ENCODE assay signal across 8 cellular contexts in the genomic region with DNA sequence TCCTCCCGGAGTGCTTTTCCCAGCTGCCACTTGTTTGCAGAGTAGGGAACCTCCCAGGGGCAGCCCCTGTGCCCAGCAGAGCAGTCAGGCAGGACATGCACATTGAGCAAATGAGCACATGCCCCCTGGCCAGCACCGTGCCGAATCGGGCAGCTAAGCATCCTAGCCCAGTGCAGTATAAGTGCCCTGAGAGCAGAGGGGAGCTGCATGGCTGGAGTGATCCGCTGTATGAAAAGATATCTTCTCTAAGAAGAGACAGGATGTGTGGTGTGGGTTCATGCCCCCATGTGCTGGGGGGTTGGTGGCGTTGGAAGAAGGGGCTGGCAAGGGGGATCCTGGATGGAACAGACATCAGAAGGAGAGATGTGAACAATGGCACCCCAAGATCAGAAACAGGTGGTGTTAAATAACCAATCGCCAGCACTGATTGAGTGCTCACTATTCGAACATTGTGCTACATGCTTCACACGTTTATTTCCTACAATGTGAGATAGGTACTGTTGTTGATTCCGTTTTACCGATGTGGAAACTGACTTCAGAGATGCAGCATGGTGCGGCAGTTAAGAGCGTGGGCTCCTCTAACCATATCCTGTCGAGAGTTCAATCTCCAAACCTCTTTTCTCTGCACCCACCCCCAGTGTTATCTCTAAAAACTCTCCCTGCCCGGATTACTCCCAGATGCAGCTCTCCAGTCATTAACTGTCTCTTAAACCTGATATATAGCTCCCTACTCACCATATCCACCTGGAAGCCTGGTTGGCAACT. TPM values are rescaled to one million over a fixed set of nuclear protein-coding genes. Genes with fewer than 3 reads are reported as not detected.
A peak's percentile ranks its signal among the peaks of the same experiment; 100 is the strongest.
DNase-seq lines count a peak whose midpoint lies in the region; ATAC-seq and TF ChIP-seq lines count a peak whose summit lies in the region.

No MANE protein-coding gene starts in this region.

- peak overlapping the region in 8 of 10 donors; percentile 50 to 66 (median 60) for H3K4me3 ChIP-seq in heart right ventricle

- peak overlapping the region; percentile 82 for H3K4me3 Mint-ChIP-seq in mesothelial cell of epicardium
- H3K4me3 Mint-ChIP-seq in type B pancreatic cell, result peak overlapping the region; percentile 96

- WGBS in heart right ventricle, 2 donors, result 87 to 89% methylated on average over 15 of the region's 15 CpGs

- no peak for ATAC-seq in heart right ventricle
- no peak for ATAC-seq in GM21717 (IDR thresholded peaks at IDR 0.05; ENCODE audit: unreplicated experiment)
- ATAC-seq in GM21528 (IDR thresholded peaks at IDR 0.05; ENCODE audit: low FRiP score, unreplicated experiment), result no peak

- H3K27ac ChIP-seq in heart right ventricle, result peak overlapping the region in 5 of 10 donors; percentile 77 to 93 (median 87)

- H3K4me1 ChIP-seq in heart right ventricle, result peaks cover 8 to 48% (median 23%) of the 10 kb centered on the region in 9 donors

- H3K9me3 Mint-ChIP-seq in mesothelial cell of epicardium, result no peaks in the 10 kb centered on the region
- no peaks in the 10 kb centered on the region for H3K9me3 Mint-ChIP-seq in type B pancreatic cell

- peaks cover 0 to 25% (median 3%) of the 10 kb centered on the region in 9 donors for H3K36me3 ChIP-seq in heart right ventricle

- TF ChIP-seq CTCF in heart right ventricle (IDR thresholded peaks at IDR 0.05), result no peak
- TF ChIP-seq CTCF in mesothelial cell of epicardium (IDR thresholded peaks at IDR 0.05; ENCODE audit: unreplicated experiment), result no peak
- TF ChIP-seq CTCF in type B pancreatic cell (conservative IDR thresholded peaks at IDR 0.05), result no peak

- peaks cover 0 to 6% (median 0%) of the 10 kb centered on the region in 7 donors for H3K27me3 ChIP-seq in heart right ventricle

- intact Hi-C loops in heart right ventricle (cut with DNase I), result loop anchor here in 2 of 10 donors (2.0 to 5.0 kb wide), 2 partner anchors 23 to 82 kb away; a partner anchor contains a TSS
- intact Hi-C loops in cardiac septum (cut with DNase I), result loop anchor here (1.0 kb wide), 1 partner anchor 83 kb away; a partner anchor contains a TSS

- no peak for DNase-seq in heart right ventricle
- no peak for DNase-seq in cardiac septum (ENCODE audit: low spot score)
- DNase-seq in activated naive CD4-positive, alpha-beta T cell treated with Interleukin-2 at 50 U/mL for 16 hours, result peak; percentile 56
- DNase-seq in mesothelial cell of epicardium (ENCODE audit: low spot score in 2 of 2, unreplicated experiment in 2 of 2), result no peak
- no peak for DNase-seq in type B pancreatic cell (ENCODE audit: extremely low spot score, unreplicated experiment)
- no peak for DNase-seq in superior temporal gyrus (ENCODE audit: extremely low spot score)

- peaks cover 11% of the 10 kb centered on the region for H3K36me3 Mint-ChIP-seq in mesothelial cell of epicardium
- peaks cover 9% of the 10 kb centered on the region for H3K36me3 Mint-ChIP-seq in type B pancreatic cell

- H3K27ac Mint-ChIP-seq in mesothelial cell of epicardium (peak overlapping the region; percentile 47), type B pancreatic cell (peak overlapping the region; percentile 50)

- H3K4me1 Mint-ChIP-seq in mesothelial cell of epicardium (peaks cover 31% of the 10 kb centered on the region), type B pancreatic cell (ENCODE audit: unreplicated experiment) (peaks cover 31% of the 10 kb centered on the region)

- H3K9me3 ChIP-seq in heart right ventricle, result no peaks in the 10 kb centered on the region

- H3K27me3 Mint-ChIP-seq in mesothelial cell of epicardium (ENCODE audit: low read depth) (no peaks in the 10 kb centered on the region), type B pancreatic cell (peaks cover 3% of the 10 kb centered on the region)

RNA-seq across cellular contexts. Expression of a gene that starts 1.3 kb away (rescaled TPM):
- total RNA-seq in heart right ventricle, result 10 to 100 TPM; 37.5 to 63.0 (median 49.8) TPM
- 100 to 1,000 TPM in 1 of 2 donors, 10 to 100 TPM in 1; 74.8 to 104 TPM for polyA plus RNA-seq in heart right ventricle
- total RNA-seq in cardiac septum, result 43.6 TPM
- 43.6 to 45.2 TPM (median 44.6 TPM) in 3 replicates for total RNA-seq in mesothelial cell of epicardium
- 32.4 and 47.6 TPM in 2 replicates for total RNA-seq in type B pancreatic cell (ENCODE audit: low replicate concordance)

RNA-seq across cellular contexts. Expression of a gene that starts 15.0 kb away (rescaled TPM):
- 100 to 1,000 TPM in 1 of 10 donors, 10 to 100 TPM in 9; 69.8 to 104 (median 81.2) TPM for total RNA-seq in heart right ventricle
- polyA plus RNA-seq in heart right ventricle, result 10 to 100 TPM; 78.0 to 94.4 TPM
- total RNA-seq in cardiac septum, result 76.1 TPM
- 64.3 to 69.3 TPM (median 67.8 TPM) in 3 replicates for total RNA-seq in mesothelial cell of epicardium
- 41.7 and 46.6 TPM in 2 replicates for total RNA-seq in type B pancreatic cell (ENCODE audit: low replicate concordance)

RNA-seq across cellular contexts. Expression of a gene that starts 21.1 kb away (rescaled TPM):
- total RNA-seq in heart right ventricle (10 to 100 TPM; 21.3 to 68.9 (median 28.8) TPM), cardiac septum (40.0 TPM), mesothelial cell of epicardium (54.9 to 56.0 TPM (median 55.8 TPM) in 3 replicates), type B pancreatic cell (ENCODE audit: low replicate concordance) (50.4 and 51.7 TPM in 2 replicates)
- polyA plus RNA-seq in heart right ventricle, result 10 to 100 TPM; 24.9 to 40.1 TPM

RNA-seq across cellular contexts. Expression of a gene that starts 23.9 kb away (rescaled TPM):
- total RNA-seq in heart right ventricle (10 to 100 TPM; 29.3 to 94.1 (median 53.4) TPM), cardiac septum (72.9 TPM), mesothelial cell of epicardium (16.6 to 17.6 TPM (median 17.4 TPM) in 3 replicates), type B pancreatic cell (ENCODE audit: low replicate concordance) (34.9 and 37.5 TPM in 2 replicates)
- polyA plus RNA-seq in heart right ventricle, result 100 to 1,000 TPM in 1 of 2 donors, 10 to 100 TPM in 1; 80.0 to 602 TPM

RNA-seq across cellular contexts. Expression of a gene that starts 28.9 kb away (rescaled TPM):
- 1 to 10 TPM in 2 of 10 donors, under 1 TPM in 7, not detected in 1; 0.17 to 1.5 (median 0.70) TPM for total RNA-seq in heart right ventricle
- 1 to 10 TPM in 1 of 2 donors, under 1 TPM in 1; 0.39 to 1.5 TPM for polyA plus RNA-seq in heart right ventricle
- total RNA-seq in cardiac septum, result 0.11 TPM
- total RNA-seq in mesothelial cell of epicardium, result 0.29 to 0.43 TPM (median 0.33 TPM) in 3 replicates
- not detected in 2 replicates for total RNA-seq in type B pancreatic cell (ENCODE audit: low replicate concordance)
